ENCODE assay signal across 1 cellular context in genomic region chr20:16729565-16730460, GRCh38.
TF ChIP-seq lines count a peak whose summit lies in the region.

Gene SNRPB2, plus strand, starts transcription at chr20:16730026. Its CDS starts 1,677 bp downstream, at chr20:16731703.

TF ChIP-seq in K562, 482 proteins besides CTCF, POLR2A, EP300 and RAD21 (continued from another document and continues in another):
- TF ChIP-seq, protein P1, sequence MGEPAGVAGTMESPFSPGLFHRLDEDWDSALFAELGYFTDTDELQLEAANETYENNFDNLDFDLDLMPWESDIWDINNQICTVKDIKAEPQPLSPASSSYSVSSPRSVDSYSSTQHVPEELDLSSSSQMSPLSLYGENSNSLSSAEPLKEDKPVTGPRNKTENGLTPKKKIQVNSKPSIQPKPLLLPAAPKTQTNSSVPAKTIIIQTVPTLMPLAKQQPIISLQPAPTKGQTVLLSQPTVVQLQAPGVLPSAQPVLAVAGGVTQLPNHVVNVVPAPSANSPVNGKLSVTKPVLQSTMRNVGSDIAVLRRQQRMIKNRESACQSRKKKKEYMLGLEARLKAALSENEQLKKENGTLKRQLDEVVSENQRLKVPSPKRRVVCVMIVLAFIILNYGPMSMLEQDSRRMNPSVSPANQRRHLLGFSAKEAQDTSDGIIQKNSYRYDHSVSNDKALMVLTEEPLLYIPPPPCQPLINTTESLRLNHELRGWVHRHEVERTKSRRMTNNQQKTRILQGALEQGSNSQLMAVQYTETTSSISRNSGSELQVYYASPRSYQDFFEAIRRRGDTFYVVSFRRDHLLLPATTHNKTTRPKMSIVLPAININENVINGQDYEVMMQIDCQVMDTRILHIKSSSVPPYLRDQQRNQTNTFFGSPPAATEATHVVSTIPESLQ (CRISPR knock-in tag; IDR thresholded peaks at IDR 0.05) = no peak
- no peak for TF ChIP-seq HES1 (IDR thresholded peaks at IDR 0.05; ENCODE audit: low read depth)
- no peak for TF ChIP-seq NR2C2 (CRISPR knock-in tag; IDR thresholded peaks at IDR 0.05)
- peak; percentile 67 for TF ChIP-seq NR2C2 (tag; IDR thresholded peaks at IDR 0.05)
- TF ChIP-seq ARNT (IDR thresholded peaks at IDR 0.05) = no peak
- no peak for TF ChIP-seq ADNP (tag; IDR thresholded peaks at IDR 0.05)
- TF ChIP-seq ZNF197 (CRISPR knock-in tag; IDR thresholded peaks at IDR 0.05; ENCODE audit: low read depth) = 0 out of 2 replicates have a peak, but pooled peaks have one; percentile 54
- TF ChIP-seq RBM15 (IDR thresholded peaks at IDR 0.05; ENCODE audit: insufficient read depth, low read length) = no peak
- TF ChIP-seq MLX (CRISPR knock-in tag; conservative IDR thresholded peaks at IDR 0.05) = no peak
- TF ChIP-seq HCFC1 (IDR thresholded peaks at IDR 0.05; ENCODE audit: low read depth, low read length) = peak; percentile 87
- no peak for TF ChIP-seq CCAR2 (IDR thresholded peaks at IDR 0.05; ENCODE audit: low read depth, low read length)
- peak; percentile 99 for TF ChIP-seq PHF20 (IDR thresholded peaks at IDR 0.05; ENCODE audit: partially characterized antibody)
- TF ChIP-seq NCOA4 (IDR thresholded peaks at IDR 0.05; ENCODE audit: partially characterized antibody) = peak; percentile 99
- TF ChIP-seq MTA2 (IDR thresholded peaks at IDR 0.05; ENCODE audit: low read depth) = no peak
- no peak for TF ChIP-seq NR2C1 (IDR thresholded peaks at IDR 0.05)
- 0 out of 2 replicates have a peak, but pooled peaks have one; percentile 25 for TF ChIP-seq NR2C1 (tag; IDR thresholded peaks at IDR 0.05)
- TF ChIP-seq NELFE (IDR thresholded peaks at IDR 0.05; ENCODE audit: insufficient read depth, insufficient read length) = no peak
- TF ChIP-seq ZEB2 (IDR thresholded peaks at IDR 0.05) = no peak
- TF ChIP-seq, protein P2, sequence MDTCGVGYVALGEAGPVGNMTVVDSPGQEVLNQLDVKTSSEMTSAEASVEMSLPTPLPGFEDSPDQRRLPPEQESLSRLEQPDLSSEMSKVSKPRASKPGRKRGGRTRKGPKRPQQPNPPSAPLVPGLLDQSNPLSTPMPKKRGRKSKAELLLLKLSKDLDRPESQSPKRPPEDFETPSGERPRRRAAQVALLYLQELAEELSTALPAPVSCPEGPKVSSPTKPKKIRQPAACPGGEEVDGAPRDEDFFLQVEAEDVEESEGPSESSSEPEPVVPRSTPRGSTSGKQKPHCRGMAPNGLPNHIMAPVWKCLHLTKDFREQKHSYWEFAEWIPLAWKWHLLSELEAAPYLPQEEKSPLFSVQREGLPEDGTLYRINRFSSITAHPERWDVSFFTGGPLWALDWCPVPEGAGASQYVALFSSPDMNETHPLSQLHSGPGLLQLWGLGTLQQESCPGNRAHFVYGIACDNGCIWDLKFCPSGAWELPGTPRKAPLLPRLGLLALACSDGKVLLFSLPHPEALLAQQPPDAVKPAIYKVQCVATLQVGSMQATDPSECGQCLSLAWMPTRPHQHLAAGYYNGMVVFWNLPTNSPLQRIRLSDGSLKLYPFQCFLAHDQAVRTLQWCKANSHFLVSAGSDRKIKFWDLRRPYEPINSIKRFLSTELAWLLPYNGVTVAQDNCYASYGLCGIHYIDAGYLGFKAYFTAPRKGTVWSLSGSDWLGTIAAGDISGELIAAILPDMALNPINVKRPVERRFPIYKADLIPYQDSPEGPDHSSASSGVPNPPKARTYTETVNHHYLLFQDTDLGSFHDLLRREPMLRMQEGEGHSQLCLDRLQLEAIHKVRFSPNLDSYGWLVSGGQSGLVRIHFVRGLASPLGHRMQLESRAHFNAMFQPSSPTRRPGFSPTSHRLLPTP (IDR thresholded peaks at IDR 0.05; ENCODE audit: borderline replicate concordance, extremely low read depth, insufficient read length) = no peak
- TF ChIP-seq SMAD4 (CRISPR knock-in tag; conservative IDR thresholded peaks at IDR 0.05) = peak; percentile 84
- 0 out of 2 replicates have a peak, but pooled peaks have one; percentile 32 for TF ChIP-seq SP1 (CRISPR knock-in tag; IDR thresholded peaks at IDR 0.05)
- no peak for TF ChIP-seq ZNF23 (CRISPR knock-in tag; IDR thresholded peaks at IDR 0.05)
- no peak for TF ChIP-seq ZNF57 (CRISPR knock-in tag; IDR thresholded peaks at IDR 0.05)
- no peak; the same call in 1 of the 2 replicates for TF ChIP-seq DMBX1 (CRISPR knock-in tag; IDR thresholded peaks at IDR 0.05; ENCODE audit: borderline replicate concordance)
- TF ChIP-seq TCFL5 (CRISPR knock-in tag; conservative IDR thresholded peaks at IDR 0.05) = no peak
- TF ChIP-seq ZNF347 (CRISPR knock-in tag; IDR thresholded peaks at IDR 0.05; ENCODE audit: low read depth) = no peak
- no peak for TF ChIP-seq KAT7 (CRISPR knock-in tag; IDR thresholded peaks at IDR 0.05; ENCODE audit: borderline replicate concordance)
- no peak for TF ChIP-seq ZNF445 (CRISPR knock-in tag; IDR thresholded peaks at IDR 0.05; ENCODE audit: low read depth)
- TF ChIP-seq ATF3 (IDR thresholded peaks at IDR 0.05) = no peak
- no peak for TF ChIP-seq ATF3 (CRISPR knock-in tag; conservative IDR thresholded peaks at IDR 0.05)
- 0 out of 2 replicates have a peak, but pooled peaks have one; percentile 40 for TF ChIP-seq RB1 (IDR thresholded peaks at IDR 0.05; ENCODE audit: low read depth)
- peak; percentile 79 for TF ChIP-seq KDM5B (IDR thresholded peaks at IDR 0.05; ENCODE audit: insufficient replicate concordance, low read depth, low read length)
- TF ChIP-seq MTA3 (IDR thresholded peaks at IDR 0.05; ENCODE audit: borderline replicate concordance) = no peak
- TF ChIP-seq SIN3B (IDR thresholded peaks at IDR 0.05; ENCODE audit: low read depth) = peak; percentile 78
- TF ChIP-seq CBX8 (IDR thresholded peaks at IDR 0.05; ENCODE audit: borderline replicate concordance, extremely low read depth, low read depth, low read length, poor library complexity, severe bottlenecking) = no peak
- TF ChIP-seq TFE3 (CRISPR knock-in tag; IDR thresholded peaks at IDR 0.05) = no peak
- peak; percentile 62 for TF ChIP-seq TBP (optimal IDR thresholded peaks at IDR 0.05; ENCODE audit: low read depth, low read length)
- no peak for TF ChIP-seq TRIM24 (IDR thresholded peaks at IDR 0.05)
- TF ChIP-seq, protein P3, sequence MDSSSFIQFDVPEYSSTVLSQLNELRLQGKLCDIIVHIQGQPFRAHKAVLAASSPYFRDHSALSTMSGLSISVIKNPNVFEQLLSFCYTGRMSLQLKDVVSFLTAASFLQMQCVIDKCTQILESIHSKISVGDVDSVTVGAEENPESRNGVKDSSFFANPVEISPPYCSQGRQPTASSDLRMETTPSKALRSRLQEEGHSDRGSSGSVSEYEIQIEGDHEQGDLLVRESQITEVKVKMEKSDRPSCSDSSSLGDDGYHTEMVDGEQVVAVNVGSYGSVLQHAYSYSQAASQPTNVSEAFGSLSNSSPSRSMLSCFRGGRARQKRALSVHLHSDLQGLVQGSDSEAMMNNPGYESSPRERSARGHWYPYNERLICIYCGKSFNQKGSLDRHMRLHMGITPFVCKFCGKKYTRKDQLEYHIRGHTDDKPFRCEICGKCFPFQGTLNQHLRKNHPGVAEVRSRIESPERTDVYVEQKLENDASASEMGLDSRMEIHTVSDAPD (CRISPR knock-in tag; IDR thresholded peaks at IDR 0.05) = no peak
- no peak for TF ChIP-seq PATZ1 (CRISPR knock-in tag; IDR thresholded peaks at IDR 0.05; ENCODE audit: borderline replicate concordance)
- TF ChIP-seq HDAC1 (IDR thresholded peaks at IDR 0.05) = peak in 1 of 2 experiments; percentile 68; a peak in 2 of 4 replicates
- TF ChIP-seq, protein P4, sequence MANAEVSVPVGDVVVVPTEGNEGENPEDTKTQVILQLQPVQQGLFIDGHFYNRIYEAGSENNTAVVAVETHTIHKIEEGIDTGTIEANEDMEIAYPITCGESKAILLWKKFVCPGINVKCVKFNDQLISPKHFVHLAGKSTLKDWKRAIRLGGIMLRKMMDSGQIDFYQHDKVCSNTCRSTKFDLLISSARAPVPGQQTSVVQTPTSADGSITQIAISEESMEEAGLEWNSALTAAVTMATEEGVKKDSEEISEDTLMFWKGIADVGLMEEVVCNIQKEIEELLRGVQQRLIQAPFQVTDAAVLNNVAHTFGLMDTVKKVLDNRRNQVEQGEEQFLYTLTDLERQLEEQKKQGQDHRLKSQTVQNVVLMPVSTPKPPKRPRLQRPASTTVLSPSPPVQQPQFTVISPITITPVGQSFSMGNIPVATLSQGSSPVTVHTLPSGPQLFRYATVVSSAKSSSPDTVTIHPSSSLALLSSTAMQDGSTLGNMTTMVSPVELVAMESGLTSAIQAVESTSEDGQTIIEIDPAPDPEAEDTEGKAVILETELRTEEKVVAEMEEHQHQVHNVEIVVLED (CRISPR knock-in tag; IDR thresholded peaks at IDR 0.05) = peak; percentile 71
- no peak for TF ChIP-seq NFE2 (IDR thresholded peaks at IDR 0.05; ENCODE audit: low read depth)
- TF ChIP-seq CREB1 (IDR thresholded peaks at IDR 0.05) = peak; percentile 94
- peak; percentile 95 for TF ChIP-seq CREB1 (CRISPR knock-in tag; IDR thresholded peaks at IDR 0.05)
- no peak for TF ChIP-seq CBFA2T3 (IDR thresholded peaks at IDR 0.05)
- TF ChIP-seq PTRF (tag; IDR thresholded peaks at IDR 0.05) = no peak
- no peak for TF ChIP-seq RBM22 (IDR thresholded peaks at IDR 0.05; ENCODE audit: low read depth, low read length, poor library complexity, severe bottlenecking)
- TF ChIP-seq NR0B1 (IDR thresholded peaks at IDR 0.05; ENCODE audit: partially characterized antibody) = no peak
- TF ChIP-seq, protein P5, sequence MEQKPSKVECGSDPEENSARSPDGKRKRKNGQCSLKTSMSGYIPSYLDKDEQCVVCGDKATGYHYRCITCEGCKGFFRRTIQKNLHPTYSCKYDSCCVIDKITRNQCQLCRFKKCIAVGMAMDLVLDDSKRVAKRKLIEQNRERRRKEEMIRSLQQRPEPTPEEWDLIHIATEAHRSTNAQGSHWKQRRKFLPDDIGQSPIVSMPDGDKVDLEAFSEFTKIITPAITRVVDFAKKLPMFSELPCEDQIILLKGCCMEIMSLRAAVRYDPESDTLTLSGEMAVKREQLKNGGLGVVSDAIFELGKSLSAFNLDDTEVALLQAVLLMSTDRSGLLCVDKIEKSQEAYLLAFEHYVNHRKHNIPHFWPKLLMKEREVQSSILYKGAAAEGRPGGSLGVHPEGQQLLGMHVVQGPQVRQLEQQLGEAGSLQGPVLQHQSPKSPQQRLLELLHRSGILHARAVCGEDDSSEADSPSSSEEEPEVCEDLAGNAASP (IDR thresholded peaks at IDR 0.05) = no peak
